ENCODE assay signal across 9 cellular contexts in genomic region chr20:51801220-51801991, GRCh38. TPM values are rescaled to one million over a fixed set of nuclear protein-coding genes. Genes with fewer than 3 reads are reported as not detected.
DNase-seq lines count a peak whose midpoint lies in the region; ATAC-seq, FAIRE-seq and TF ChIP-seq lines count a peak whose summit lies in the region.
"Had no signal": no experiment of that assay in that cellular context is flagged by ENCODE, and none has a peak within 500 bp of the region (broad histone marks: within the 10 kb centered on the region; RNA-seq: fewer than 3 reads in every experiment).

No MANE protein-coding gene starts in this region.

- peaks cover 26% of the 10 kb centered on the region for H3K4me1 Mint-ChIP-seq in astrocyte (ENCODE audit: low read depth, unreplicated experiment)

- no peak for TF ChIP-seq CTCF in astrocyte (IDR thresholded peaks at IDR 0.05; ENCODE audit: insufficient read depth, low read depth, low read length)

- peak; percentile 12 for DNase-seq in SIG-M5 treated with dmso at 0.1 percent for 504 hours (lab: John Stamatoyannopoulos, UW; ENCODE audit: unreplicated experiment)
- DNase-seq in SIG-M5 (lab: John Stamatoyannopoulos, UW): no peak
- no peak for DNase-seq in astrocyte (ENCODE audit: low read depth)
- peak; percentile 41 for DNase-seq in iPS-NIHi7 (ENCODE audit: extremely low spot score)
- DNase-seq in Karpas-422: no peak
- DNase-seq in NCI-H1694 (lab: John Stamatoyannopoulos, UW): no peak
- DNase-seq: midbrain had no signal

- no peaks in the 10 kb centered on the region for H3K36me3 ChIP-seq in astrocyte (ENCODE audit: insufficient read depth, low read length)
- no peaks in the 10 kb centered on the region for H3K36me3 ChIP-seq in thymus (ENCODE audit: control insufficient read depth, insufficient read depth)
- H3K36me3 ChIP-seq in Karpas-422 (ENCODE audit: insufficient read depth, low read length): no peaks in the 10 kb centered on the region

- H3K27ac ChIP-seq in astrocyte (ENCODE audit: low read depth, low read length): no peak overlapping the region
- no peak overlapping the region for H3K27ac ChIP-seq in thymus (ENCODE audit: low read depth)
- no peak overlapping the region for H3K27ac ChIP-seq in Karpas-422 (ENCODE audit: low read length)

- H3K4me3 ChIP-seq in astrocyte (ENCODE audit: insufficient read depth, low read depth, low read length) (peak overlapping the region; percentile 57), thymus (ENCODE audit: low read length) (peak overlapping the region; percentile 21), Karpas-422 (ENCODE audit: low read length) (no peak overlapping the region)

- peak overlapping the region; percentile 65 for H2AFZ ChIP-seq in astrocyte (ENCODE audit: low read depth, low read length)
- no peak overlapping the region for H2AFZ ChIP-seq in Karpas-422 (ENCODE audit: low read length)

- no peaks in the 10 kb centered on the region for H3K27me3 Mint-ChIP-seq in astrocyte (ENCODE audit: low read depth, unreplicated experiment)

- WGBS in thymus: 2% methylated on average over 53 of the region's 53 CpGs

- H3K9me2 ChIP-seq in Karpas-422 (replicated peaks; ENCODE audit: insufficient read depth, low read length): no peaks in the 10 kb centered on the region

- no peak for ATAC-seq in GM19455 (IDR thresholded peaks at IDR 0.05; ENCODE audit: unreplicated experiment)

- peak overlapping the region; percentile 93 for H3K4me3 Mint-ChIP-seq in astrocyte (ENCODE audit: unreplicated experiment)

- H3K36me3 Mint-ChIP-seq in astrocyte (ENCODE audit: low read depth, unreplicated experiment): no peaks in the 10 kb centered on the region

- peak overlapping the region; percentile 92 for H3K4me2 ChIP-seq in astrocyte (ENCODE audit: low read length)
- no peak overlapping the region for H3K4me2 ChIP-seq in Karpas-422 (ENCODE audit: low read depth, low read length, poor library complexity, severe bottlenecking)

- FAIRE-seq in astrocyte (lab: Jason Lieb, UNC): no peak

- peaks cover 3% of the 10 kb centered on the region for H3K27me3 ChIP-seq in astrocyte (ENCODE audit: insufficient read depth, low read length)
- H3K27me3 ChIP-seq in thymus (ENCODE audit: control insufficient read depth, insufficient read depth): peaks cover 37% of the 10 kb centered on the region
- H3K27me3 ChIP-seq in Karpas-422 (ENCODE audit: low read length): no peaks in the 10 kb centered on the region

- H3K79me2 ChIP-seq in astrocyte (ENCODE audit: insufficient read depth, low read length) (no peaks in the 10 kb centered on the region), Karpas-422 (ENCODE audit: low read length) (no peaks in the 10 kb centered on the region)

- H4K20me1 ChIP-seq in astrocyte (ENCODE audit: insufficient read depth, low read length): no peaks in the 10 kb centered on the region
- H4K20me1 ChIP-seq in Karpas-422 (ENCODE audit: insufficient read depth, low read depth, low read length): no peaks in the 10 kb centered on the region

- H3K27ac Mint-ChIP-seq in astrocyte (ENCODE audit: unreplicated experiment): peak overlapping the region; percentile 83

- H3K9ac ChIP-seq in astrocyte (ENCODE audit: low read length): peak overlapping the region; percentile 67
- no peak overlapping the region for H3K9ac ChIP-seq in Karpas-422 (ENCODE audit: low read length)

- H3K4me1 ChIP-seq in astrocyte (ENCODE audit: insufficient read depth, low read length) (peaks cover 26% of the 10 kb centered on the region), thymus (ENCODE audit: control insufficient read depth, insufficient read depth, low read length) (no peaks in the 10 kb centered on the region), Karpas-422 (ENCODE audit: low read length) (no peaks in the 10 kb centered on the region)

- H3K9me3 ChIP-seq in astrocyte (ENCODE audit: insufficient read depth, low read depth, low read length): no peaks in the 10 kb centered on the region
- H3K9me3 ChIP-seq in thymus (ENCODE audit: control insufficient read depth): no peaks in the 10 kb centered on the region
- no peaks in the 10 kb centered on the region for H3K9me3 ChIP-seq in Karpas-422 (ENCODE audit: low read length)

- H3K9me3 Mint-ChIP-seq in astrocyte (ENCODE audit: unreplicated experiment): no peaks in the 10 kb centered on the region

RNA-seq across cellular contexts. Expression of gene SALL4, which starts 0.9 kb away (rescaled TPM):
- total RNA-seq in astrocyte: 15.0 and 21.7 TPM in 2 replicates
- polyA plus RNA-seq in thymus: 0.21 TPM
- total RNA-seq in Karpas-422 (2014; rRNA removed; shearing (Covaris generic); ENCODE audit: low replicate concordance): 0.07 TPM in 1 of 2 replicates, not detected in the other

RNA-seq across cellular contexts. Expression of gene ATP9A, which starts 33.2 kb away (rescaled TPM):
- total RNA-seq in astrocyte: 12.9 and 13.5 TPM in 2 replicates
- polyA plus RNA-seq in thymus: 4.7 TPM
- 0.04 and 0.19 TPM in 2 replicates for total RNA-seq in Karpas-422 (2014; rRNA removed; shearing (Covaris generic); ENCODE audit: low replicate concordance)

Comparison
In these comparisons a context has a peak if more than half of its experiments do, and no peak if none do; other contexts are left out.
1. DNase-seq: peak in SIG-M5 treated with dmso at 0.1 percent for 504 hours (single experiment) and iPS-NIHi7 (single experiment); none in SIG-M5 (single experiment), astrocyte (single experiment), Karpas-422 (single experiment) and NCI-H1694 (single experiment).
2. RNA of gene SALL4, which starts 0.9 kb away (total RNA-seq): 15.0 to 21.7 TPM in astrocyte; 0.07 TPM in Karpas-422; every median in the first group is over 10 times any median in the second.
3. RNA of gene ATP9A, which starts 33.2 kb away (total RNA-seq): 12.9 to 13.5 TPM in astrocyte; 0.04 to 0.19 TPM in Karpas-422; every median in the first group is over 10 times any median in the second.